Comparison of ENCODE assay signal across 9 cellular contexts in genomic region chr2:54570321-54570881, GRCh38.
DNase-seq lines count a peak whose midpoint lies in the region; ATAC-seq and TF ChIP-seq lines count a peak whose summit lies in the region.
"Had no signal": no experiment of that assay in that cellular context is flagged by ENCODE, and none has a peak within 500 bp of the region (broad histone marks: within the 10 kb centered on the region; RNA-seq: fewer than 3 reads in every experiment).

No MANE protein-coding gene starts in this region.

- no peak for DNase-seq in activated CD4-positive, alpha-beta T cell treated with anti-CD3 and anti-CD28 coated beads, Interleukin-2, amount 10 ng/mL, durations not matched to agents 7 days and 5 days
- no peak for DNase-seq in activated CD4-positive, alpha-beta T cell treated with anti-CD3 and anti-CD28 coated beads, Interleukin-2, amount 50 U/mL, for 1 hour
- DNase-seq in activated T-helper 2 cell treated with anti-CD3 and anti-CD28 coated beads, Interferon-gamma antibody, Interleukin-2, Interleukin-4, amounts not matched to agents 10 μg/mL and 5 μg/mL and 100 μg/mL, durations not matched to agents 14 hours and 24 hours and 36 hours (ENCODE audit: low spot score): no peak
- no peak for DNase-seq in left lung
- no peak for DNase-seq in DMS153 treated with DMSO at 0.1 percent for 48 hours (lab: John Stamatoyannopoulos, UW; ENCODE audit: unreplicated experiment)
- DNase-seq: NCI-H345 had no signal

- H3K27ac ChIP-seq in left lung (peak overlapping the region; percentile 75 to 83), subcutaneous abdominal adipose tissue (ENCODE audit: low read depth, low read length) (peak overlapping the region; percentile 80)

- H3K27ac Mint-ChIP-seq in activated CD4-positive, alpha-beta T cell treated with anti-CD3 and anti-CD28 coated beads, Interleukin-2, amount 10 ng/mL, durations not matched to agents 7 days and 5 days: peak overlapping the region; percentile 94
- H3K27ac Mint-ChIP-seq in activated T-helper 2 cell treated with anti-CD3 and anti-CD28 coated beads, Interferon-gamma antibody, Interleukin-2, Interleukin-4, amounts not matched to agents 10 μg/mL and 5 μg/mL and 100 μg/mL, durations not matched to agents 14 hours and 24 hours and 36 hours: peak overlapping the region; percentile 97

- H3K27me3 ChIP-seq in left lung (no peaks in the 10 kb centered on the region), subcutaneous abdominal adipose tissue (ENCODE audit: control insufficient read depth in 5 of 5, insufficient read depth in 4 of 5, low read length in 5 of 5) (no peaks in the 10 kb centered on the region)

- POLR2A ChIA-PET in activated CD4-positive, alpha-beta T cell treated with anti-CD3 and anti-CD28 coated beads, Interleukin-2, amount 10 ng/mL, durations not matched to agents 7 days and 5 days (lab: Charles Lee): interaction anchor here (0.6 to 1.7 kb wide), 2 partner anchors 10 to 483 kb away, joined by 4 to 7 read pairs; no protein-coding TSS in a partner anchor

- intact Hi-C loops in activated T-helper 2 cell treated with anti-CD3 and anti-CD28 coated beads, Interferon-gamma antibody, Interleukin-2, Interleukin-4, amounts not matched to agents 10 μg/mL and 5 μg/mL and 100 μg/mL, durations not matched to agents 14 hours and 24 hours and 36 hours (cut with micrococcal nuclease): loop anchor here (5.0 to 10.0 kb wide), 4 partner anchors 434 to 1044 kb away; partner anchors contain the start of genes CFAP36 and PPP4R3B
- intact Hi-C loops in left lung (cut with DNase I): no loop called here

- no peaks in the 10 kb centered on the region for H3K27me3 Mint-ChIP-seq in activated CD4-positive, alpha-beta T cell treated with anti-CD3 and anti-CD28 coated beads, Interleukin-2, amount 10 ng/mL, durations not matched to agents 7 days and 5 days
- no peaks in the 10 kb centered on the region for H3K27me3 Mint-ChIP-seq in activated T-helper 2 cell treated with anti-CD3 and anti-CD28 coated beads, Interferon-gamma antibody, Interleukin-2, Interleukin-4, amounts not matched to agents 10 μg/mL and 5 μg/mL and 100 μg/mL, durations not matched to agents 14 hours and 24 hours and 36 hours (ENCODE audit: low read depth)

- peak overlapping the region; percentile 77 for H3K4me3 Mint-ChIP-seq in activated CD4-positive, alpha-beta T cell treated with anti-CD3 and anti-CD28 coated beads, Interleukin-2, amount 10 ng/mL, durations not matched to agents 7 days and 5 days
- H3K4me3 Mint-ChIP-seq in activated T-helper 2 cell treated with anti-CD3 and anti-CD28 coated beads, Interferon-gamma antibody, Interleukin-2, Interleukin-4, amounts not matched to agents 10 μg/mL and 5 μg/mL and 100 μg/mL, durations not matched to agents 14 hours and 24 hours and 36 hours (ENCODE audit: low read depth): peak overlapping the region; percentile 85

- H3K4me3 ChIP-seq in left lung: no peak overlapping the region
- no peak overlapping the region for H3K4me3 ChIP-seq in subcutaneous abdominal adipose tissue (ENCODE audit: low read depth in 1 of 5, low read length in 5 of 5)

- peaks cover 55 to 87% of the 10 kb centered on the region in 2 donors for H3K4me1 ChIP-seq in left lung
- peaks cover 20 to 71% (median 64%) of the 10 kb centered on the region in 5 donors for H3K4me1 ChIP-seq in subcutaneous abdominal adipose tissue (ENCODE audit: control insufficient read depth in 5 of 5, insufficient read depth in 5 of 5, low read length in 5 of 5)

- CTCF ChIA-PET in activated CD4-positive, alpha-beta T cell treated with anti-CD3 and anti-CD28 coated beads, Interleukin-2, amount 10 ng/mL, durations not matched to agents 7 days and 5 days (lab: Charles Lee): interaction anchor here (0.6 to 2.3 kb wide), 5 partner anchors 8 to 259 kb away, joined by 3 to 9 read pairs (median 7); no protein-coding TSS in a partner anchor

- H3K9me3 Mint-ChIP-seq in activated CD4-positive, alpha-beta T cell treated with anti-CD3 and anti-CD28 coated beads, Interleukin-2, amount 10 ng/mL, durations not matched to agents 7 days and 5 days: no peaks in the 10 kb centered on the region
- no peaks in the 10 kb centered on the region for H3K9me3 Mint-ChIP-seq in activated T-helper 2 cell treated with anti-CD3 and anti-CD28 coated beads, Interferon-gamma antibody, Interleukin-2, Interleukin-4, amounts not matched to agents 10 μg/mL and 5 μg/mL and 100 μg/mL, durations not matched to agents 14 hours and 24 hours and 36 hours

- peaks cover 91% of the 10 kb centered on the region for H3K4me1 Mint-ChIP-seq in activated CD4-positive, alpha-beta T cell treated with anti-CD3 and anti-CD28 coated beads, Interleukin-2, amount 10 ng/mL, durations not matched to agents 7 days and 5 days
- H3K4me1 Mint-ChIP-seq in activated T-helper 2 cell treated with anti-CD3 and anti-CD28 coated beads, Interferon-gamma antibody, Interleukin-2, Interleukin-4, amounts not matched to agents 10 μg/mL and 5 μg/mL and 100 μg/mL, durations not matched to agents 14 hours and 24 hours and 36 hours (ENCODE audit: low read depth): peaks cover 78% of the 10 kb centered on the region

- H3K36me3 ChIP-seq in left lung: no peaks in the 10 kb centered on the region
- H3K36me3 ChIP-seq in subcutaneous abdominal adipose tissue (ENCODE audit: control insufficient read depth in 5 of 5, insufficient read depth in 5 of 5, low read length in 5 of 5): peaks cover 0 to 4% (median 1%) of the 10 kb centered on the region in 5 donors

- peak overlapping the region in 2 of 5 donors; percentile 5 to 16 for H3K9ac ChIP-seq in subcutaneous abdominal adipose tissue (ENCODE audit: low read length in 5 of 5)

- ATAC-seq in left lung (no peak), HG03469 (IDR thresholded peaks at IDR 0.05; ENCODE audit: unreplicated experiment) (no peak), HG02678 (IDR thresholded peaks at IDR 0.05; ENCODE audit: unreplicated experiment) (no peak)

- TF ChIP-seq CTCF in left lung (IDR thresholded peaks at IDR 0.05): no peak

- peaks cover 42% of the 10 kb centered on the region for H3K36me3 Mint-ChIP-seq in activated CD4-positive, alpha-beta T cell treated with anti-CD3 and anti-CD28 coated beads, Interleukin-2, amount 10 ng/mL, durations not matched to agents 7 days and 5 days (ENCODE audit: low read depth)
- H3K36me3 Mint-ChIP-seq in activated T-helper 2 cell treated with anti-CD3 and anti-CD28 coated beads, Interferon-gamma antibody, Interleukin-2, Interleukin-4, amounts not matched to agents 10 μg/mL and 5 μg/mL and 100 μg/mL, durations not matched to agents 14 hours and 24 hours and 36 hours (ENCODE audit: low read depth): peaks cover 11% of the 10 kb centered on the region

- H3K9me3 ChIP-seq in left lung (no peaks in the 10 kb centered on the region), subcutaneous abdominal adipose tissue (ENCODE audit: control insufficient read depth in 5 of 5, low read length in 5 of 5) (no peaks in the 10 kb centered on the region)
